In genomic region chr1:226457307-226457712, GRCh38 we compare ENCODE assay signal across 9 cellular contexts. TPM values are rescaled to one million over a fixed set of nuclear protein-coding genes. Genes with fewer than 3 reads are reported as not detected.
A peak's percentile ranks its signal among the peaks of the same experiment; 100 is the strongest.
DNase-seq lines count a peak whose midpoint lies in the region; TF ChIP-seq lines count a peak whose summit lies in the region.
"Had no signal": no experiment of that assay in that cellular context is flagged by ENCODE, and none has a peak within 500 bp of the region (broad histone marks: within the 10 kb centered on the region; RNA-seq: fewer than 3 reads in every experiment).

No MANE protein-coding gene starts in this region.

- H3K4me3 Mint-ChIP-seq in activated CD4-positive, alpha-beta memory T cell treated with anti-CD3 and anti-CD28 coated beads for 36 hours: peak overlapping the region; percentile 48
- H3K4me3 Mint-ChIP-seq: nephron progenitor cell had no signal

- no peak overlapping the region for H3K27ac Mint-ChIP-seq in activated CD4-positive, alpha-beta memory T cell treated with anti-CD3 and anti-CD28 coated beads for 36 hours
- H3K27ac Mint-ChIP-seq: nephron progenitor cell had no signal

- H3K4me1 Mint-ChIP-seq in activated CD4-positive, alpha-beta memory T cell treated with anti-CD3 and anti-CD28 coated beads for 36 hours (ENCODE audit: low read depth): peaks cover 13% of the 10 kb centered on the region

- H3K9me3 Mint-ChIP-seq in activated CD4-positive, alpha-beta memory T cell treated with anti-CD3 and anti-CD28 coated beads for 36 hours: no peaks in the 10 kb centered on the region

- in situ Hi-C loops in KBM-7 (cut with MboI; ENCODE audit: low pct_unique_long_range_greater_than_20kb, low sequenced_read_pairs): no loop called here

- no peaks in the 10 kb centered on the region for H3K27me3 Mint-ChIP-seq in activated CD4-positive, alpha-beta memory T cell treated with anti-CD3 and anti-CD28 coated beads for 36 hours

- intact Hi-C loops in activated CD4-positive, alpha-beta memory T cell treated with anti-CD3 and anti-CD28 coated beads for 36 hours (cut with micrococcal nuclease): no loop called here

- no peak overlapping the region for H3K4me3 ChIP-seq in epithelial cell of proximal tubule (ENCODE audit: low read depth, low read length)

- peak; percentile 15 for TF ChIP-seq CTCF in epithelial cell of proximal tubule (conservative IDR thresholded peaks at IDR 0.05; ENCODE audit: low read depth, low read length)

- H3K36me3 Mint-ChIP-seq in activated CD4-positive, alpha-beta memory T cell treated with anti-CD3 and anti-CD28 coated beads for 36 hours: no peaks in the 10 kb centered on the region

- CTCF ChIA-PET in activated CD4-positive, alpha-beta memory T cell treated with anti-CD3 and anti-CD28 coated beads for 36 hours (lab: Charles Lee): interaction anchor here (0.7 to 2.0 kb wide), 12 partner anchors 10 to 194 kb away, joined by 3 to 12 read pairs (median 5); partner anchors contain the start of gene PARP1

- DNase-seq in KBM-7: peak; percentile 18
- DNase-seq in activated CD4-positive, alpha-beta memory T cell treated with anti-CD3 and anti-CD28 coated beads for 36 hours: peak; percentile 76
- no peak for DNase-seq in epithelial cell of proximal tubule (ENCODE audit: low read depth)
- peak; percentile 21 for DNase-seq in stimulated activated CD8-positive, alpha-beta memory T cell treated with anti-CD3 and anti-CD28 coated beads, Interleukin-4, amount 100 ng/mL, for 24 hours (ENCODE audit: low read depth)
- DNase-seq in NCI-H1436 (lab: John Stamatoyannopoulos, UW): no peak
- no peak for DNase-seq in SW480 (ENCODE audit: low spot score)
- DNase-seq in DMS114 treated with DMSO at 0.1 percent for 48 hours (lab: John Stamatoyannopoulos, UW; ENCODE audit: unreplicated experiment): no peak
- DNase-seq: NCI-H446 treated with DMSO at 0.1 percent for 48 hours, nephron progenitor cell had no signal

- POLR2A ChIA-PET in activated CD4-positive, alpha-beta memory T cell treated with anti-CD3 and anti-CD28 coated beads for 36 hours (lab: Charles Lee): interaction anchor here (1.4 kb wide), 1 partner anchor 11 kb away, joined by 4 read pairs; no protein-coding TSS in a partner anchor

RNA-seq across cellular contexts. Expression of gene PARP1, which starts 49.4 kb away (rescaled TPM):
- total RNA-seq in activated CD4-positive, alpha-beta memory T cell treated with anti-CD3 and anti-CD28 coated beads for 36 hours: 100 to 1,000 TPM; 301 to 308 TPM
- total RNA-seq in epithelial cell of proximal tubule: 190 and 312 TPM in 2 replicates

Comparison
In these comparisons a context has a peak if more than half of its experiments do, and no peak if none do; other contexts are left out.
1. DNase-seq: peak in KBM-7 (single experiment), activated CD4-positive, alpha-beta memory T cell treated with anti-CD3 and anti-CD28 coated beads for 36 hours (single experiment) and stimulated activated CD8-positive, alpha-beta memory T cell treated with anti-CD3 and anti-CD28 coated beads, Interleukin-4, amount 100 ng/mL, for 24 hours (single experiment); none in epithelial cell of proximal tubule (single experiment), NCI-H1436 (single experiment), SW480 (single experiment) and DMS114 treated with DMSO at 0.1 percent for 48 hours (single experiment).